ENCODE assay signal across 18 cellular contexts in genomic region chr3:150450906-150451305, GRCh38. TPM values are rescaled to one million over a fixed set of nuclear protein-coding genes. Genes with fewer than 3 reads are reported as not detected.
A peak's percentile ranks its signal among the peaks of the same experiment; 100 is the strongest.
DNase-seq lines count a peak whose midpoint lies in the region; ATAC-seq, FAIRE-seq and TF ChIP-seq lines count a peak whose summit lies in the region.
"Had no signal": no experiment of that assay in that cellular context is flagged by ENCODE, and none has a peak within 500 bp of the region (broad histone marks: within the 10 kb centered on the region; RNA-seq: fewer than 3 reads in every experiment).

No MANE protein-coding gene starts in this region.

- H3K27me3 ChIP-seq in K562 (ENCODE audit: control insufficient read depth in 2 of 2, insufficient read depth in 2 of 2, low read length in 2 of 2) (no peaks in the 10 kb centered on the region), colonic mucosa (no peaks in the 10 kb centered on the region)
- no peaks in the 10 kb centered on the region for H3K27me3 ChIP-seq in CD4-positive, alpha-beta memory T cell (ENCODE audit: insufficient read depth, low read length)
- H3K27me3 ChIP-seq: BLaER1, spleen had no signal

- in situ Hi-C loops in K562 (cut with MboI): no loop called here

- peak; percentile 24 for ATAC-seq in K562
- peak; percentile 27 for ATAC-seq in omental fat pad (ENCODE audit: low FRiP score)
- ATAC-seq: activated CD4-positive, alpha-beta T cell treated with anti-CD3 and anti-CD28 coated beads for 36 hours; natural killer cell; psoas muscle had no signal

- no peaks in the 10 kb centered on the region for H3K27me3 Mint-ChIP-seq in CD4-positive, alpha-beta memory T cell
- H3K27me3 Mint-ChIP-seq: activated CD4-positive, alpha-beta T cell treated with anti-CD3 and anti-CD28 coated beads for 36 hours had no signal

- intact Hi-C loops in K562 (cut with micrococcal nuclease) (loop anchor here (1.0 to 2.0 kb wide), 2 partner anchors 37 to 44 kb away; no protein-coding TSS in a partner anchor), colonic mucosa (cut with DNase I) (no loop called here)
- intact Hi-C loops in CD4-positive, alpha-beta memory T cell (cut with micrococcal nuclease): no loop called here

- TF ChIP-seq CTCF in K562 (IDR thresholded peaks at IDR 0.05 in 2 of 3, conservative IDR thresholded peaks at IDR 0.05 in 1 of 3; ENCODE audit: insufficient read depth in 2 of 3, low read depth in 1 of 3, low read length in 3 of 3): no peak
- TF ChIP-seq CTCF in omental fat pad (IDR thresholded peaks at IDR 0.05): no peak
- TF ChIP-seq CTCF in colonic mucosa (IDR thresholded peaks at IDR 0.05): no peak

- no peak for TF ChIP-seq POLR2A in K562 (conservative IDR thresholded peaks at IDR 0.05)

- peak overlapping the region; percentile 72 for H3K4me2 ChIP-seq in K562 (ENCODE audit: insufficient read depth, low read length)
- H3K4me2 ChIP-seq: BLaER1, KMS-11 had no signal

- H3K9ac ChIP-seq in K562 (ENCODE audit: insufficient read depth in 1 of 2, low read depth in 2 of 2, low read length in 2 of 2) (peak overlapping the region in 1 of 2 experiments; percentile 64; a peak in 2 of 4 replicates), colonic mucosa (ENCODE audit: low read depth in 2 of 2, low read length in 2 of 2) (no peak overlapping the region)
- H3K9ac ChIP-seq: BLaER1, KMS-11 had no signal

- H4K20me1 ChIP-seq in K562 (replicated peaks; ENCODE audit: control insufficient read depth, insufficient read depth, low read length): no peaks in the 10 kb centered on the region

- no peak for TF ChIP-seq RAD21 in K562 (CRISPR knock-in tag; conservative IDR thresholded peaks at IDR 0.05 in 1 of 2, IDR thresholded peaks at IDR 0.05 in 1 of 2)

- H3K79me2 ChIP-seq in K562 (ENCODE audit: control insufficient read depth, insufficient read depth, low read length): peaks cover 98% of the 10 kb centered on the region

- H3K9me1 ChIP-seq in K562 (ENCODE audit: control insufficient read depth, insufficient read depth, low read length): no peaks in the 10 kb centered on the region

- H3K36me3 ChIP-seq in K562 (ENCODE audit: control insufficient read depth, insufficient read depth, low read length) (peaks cover 29% of the 10 kb centered on the region), colonic mucosa (no peaks in the 10 kb centered on the region)
- H3K36me3 ChIP-seq in CD4-positive, alpha-beta memory T cell (ENCODE audit: insufficient read depth, low read length): no peaks in the 10 kb centered on the region
- H3K36me3 ChIP-seq: spleen had no signal

- POLR2A ChIA-PET in K562 (lab: Yijun Ruan, JAX): interaction anchor here (0.9 to 2.4 kb wide), 7 partner anchors 10 to 42 kb away, joined by 3 to 12 read pairs (median 4); no protein-coding TSS in a partner anchor
- POLR2A ChIA-PET in CD4-positive, alpha-beta memory T cell (lab: Charles Lee; ENCODE audit: partially characterized antibody): no interaction called here

- H3K36me3 Mint-ChIP-seq in CD4-positive, alpha-beta memory T cell: peaks cover 0 to 1% of the 10 kb centered on the region in 2 donors
- H3K36me3 Mint-ChIP-seq: natural killer cell had no signal

- H3K4me3 ChIP-seq in K562 (no peak overlapping the region), colonic mucosa (no peak overlapping the region)
- H3K4me3 ChIP-seq in CD4-positive, alpha-beta memory T cell (ENCODE audit: low read length in 2 of 2): no peak overlapping the region
- H3K4me3 ChIP-seq: BLaER1, psoas muscle, spleen had no signal

- FAIRE-seq in K562 (lab: Jason Lieb, UNC): no peak
- FAIRE-seq: H1 had no signal

- H3K27ac Mint-ChIP-seq in CD4-positive, alpha-beta memory T cell: peak overlapping the region in 1 of 7 donors; percentile 20
- H3K27ac Mint-ChIP-seq: activated CD4-positive, alpha-beta T cell treated with anti-CD3 and anti-CD28 coated beads for 36 hours; natural killer cell had no signal

- H3K27ac ChIP-seq in K562 (ENCODE audit: extremely low read depth, low read depth, low read length): peak overlapping the region; percentile 85
- H3K27ac ChIP-seq in CD4-positive, alpha-beta memory T cell (ENCODE audit: low read depth, low read length): no peak overlapping the region
- H3K27ac ChIP-seq in colonic mucosa: no peak overlapping the region
- H3K27ac ChIP-seq: BLaER1, KMS-11, psoas muscle, spleen had no signal

- peaks cover 26 to 57% (median 41%) of the 10 kb centered on the region in 4 donors for H3K4me1 Mint-ChIP-seq in CD4-positive, alpha-beta memory T cell

- no peak overlapping the region for H2AFZ ChIP-seq in K562 (ENCODE audit: low read depth, low read length)

- CTCF ChIA-PET in K562 (lab: Yijun Ruan, JAX; ENCODE audit: low intra/inter-chr PET ratio): interaction anchor here (0.6 kb wide), 1 partner anchor 10 kb away, joined by 3 read pairs; no protein-coding TSS in a partner anchor
- CTCF ChIA-PET in CD4-positive, alpha-beta memory T cell (lab: Charles Lee; ENCODE audit: partially characterized antibody): no interaction called here

- no peaks in the 10 kb centered on the region for H3K9me3 ChIP-seq in K562 (replicated peaks; ENCODE audit: control insufficient read depth, insufficient read depth, low read depth, low read length)
- no peaks in the 10 kb centered on the region for H3K9me3 ChIP-seq in CD4-positive, alpha-beta memory T cell (ENCODE audit: control insufficient read depth in 1 of 2, low read length in 2 of 2)
- no peaks in the 10 kb centered on the region for H3K9me3 ChIP-seq in colonic mucosa
- H3K9me3 ChIP-seq: BLaER1, psoas muscle, spleen had no signal

- no TSS peak for BruUV-seq in K562 (replicated peaks; lab: Mats Ljungman, UMichigan)

- TF ChIP-seq EP300 in K562 (IDR thresholded peaks at IDR 0.05; ENCODE audit: low read length): no peak

- H3K4me1 ChIP-seq in K562 (replicated peaks in 1 of 2; ENCODE audit: control insufficient read depth in 2 of 2, insufficient read depth in 2 of 2, low read length in 2 of 2) (peaks cover 26 to 53% of the 10 kb centered on the region in 2 experiments), colonic mucosa (no peaks in the 10 kb centered on the region)
- H3K4me1 ChIP-seq in CD4-positive, alpha-beta memory T cell (ENCODE audit: insufficient read depth, low read length): peaks cover 28% of the 10 kb centered on the region
- H3K4me1 ChIP-seq: BLaER1 had no signal

- no peaks in the 10 kb centered on the region for H3K9me3 Mint-ChIP-seq in CD4-positive, alpha-beta memory T cell
- H3K9me3 Mint-ChIP-seq: natural killer cell had no signal

- no peak overlapping the region for H3K4me3 Mint-ChIP-seq in CD4-positive, alpha-beta memory T cell
- H3K4me3 Mint-ChIP-seq: activated CD4-positive, alpha-beta T cell treated with anti-CD3 and anti-CD28 coated beads for 36 hours; natural killer cell had no signal

- DNase-seq in HCEC 1CT (peak; percentile 28), NCI-H226 (peak; percentile 41), K562 (ENCODE audit: extremely low read depth in 1 of 4, low spot score in 3 of 4) (no peak), omental fat pad (ENCODE audit: low spot score) (no peak), RPMI8226 (no peak), colonic mucosa (no peak)
- no peak for DNase-seq in CD4-positive, alpha-beta memory T cell
- DNase-seq: activated CD4-positive, alpha-beta T cell treated with anti-CD3 and anti-CD28 coated beads for 36 hours; activated CD8-positive, alpha-beta memory T cell treated with anti-CD3 and anti-CD28 coated beads, Interleukin-2, amount 50 U/mL, for 4 hours; DMS 273 treated with DMSO at 0.1 percent for 48 hours; natural killer cell; NCI-H1436 treated with DMSO at 0.1 percent for 48 hours; psoas muscle; SHP77 treated with DMSO at 0.1 percent for 48 hours; spleen had no signal

TF ChIP-seq in K562, 482 proteins besides CTCF, POLR2A, EP300 and RAD21:
- no peak for TF ChIP-seq SMAD3 (CRISPR knock-in tag; conservative IDR thresholded peaks at IDR 0.05)
- no peak for TF ChIP-seq ATF1 (CRISPR knock-in tag; IDR thresholded peaks at IDR 0.05)
- no peak for TF ChIP-seq ATF1 (tag; IDR thresholded peaks at IDR 0.05)

RNA-seq across cellular contexts. Expression of gene TSC22D2, which starts 42.8 kb away (rescaled TPM):
- total RNA-seq in K562 (2011; cell fraction: chromatin; rRNA removed; ENCODE audit: low replicate concordance): 46.2 and 128 TPM in 2 replicates
- 25.0 and 35.4 TPM in 2 replicates for total RNA-seq in K562 (2011; cell fraction: nucleolus; rRNA removed)
- total RNA-seq in K562 (2011; cell fraction: nucleoplasm; rRNA removed): 54.4 and 79.5 TPM in 2 replicates
- total RNA-seq in K562 (2014; rRNA removed) (5.5 and 6.3 TPM in 2 replicates), K562 (2014; rRNA removed; fragmentation: Illumina TruSeq; extraction: Trizol) (19.3 and 20.4 TPM in 2 replicates), K562 (2015; rRNA removed; fragmentation: Illumina TruSeq; extraction: Trizol) (12.9 and 16.3 TPM in 2 replicates), K562 (2021) (28.1 and 31.3 TPM in 2 replicates), omental fat pad (10 to 100 TPM; 15.8 to 66.2 (median 22.9) TPM), colonic mucosa (10 to 100 TPM; 16.7 to 31.7 TPM)
- polyA plus RNA-seq in K562 (2011; rRNA removed) (17.8 and 18.4 TPM in 2 replicates), K562 (2014; fragmentation: Illumina TruSeq; extraction: Trizol) (24.6 and 29.3 TPM in 2 replicates), K562 (2014; fragmentation: Nextera tagmentation; extraction: Ambion mirVana) (10 to 100 TPM; 21.7 to 44.0 TPM), K562 (2014; rRNA removed) (11.4 and 14.1 TPM in 2 replicates)
- 5.1 and 7.1 TPM in 2 replicates for polyA plus RNA-seq in K562 (2011; cell fraction: cytosol; rRNA removed)
- polyA plus RNA-seq in K562 (2011; cell fraction: nucleus; rRNA removed): 25.0 and 33.7 TPM in 2 replicates
- polyA plus RNA-seq in K562 (2012): 13.5 and 19.8 TPM in 2 replicates
- 44.1 and 49.7 TPM in 2 replicates for polyA minus RNA-seq in K562 (2011; rRNA and poly(A)+ RNA removed)
- 18.9 and 26.2 TPM in 2 replicates for polyA minus RNA-seq in K562 (2011; cell fraction: cytosol; rRNA and poly(A)+ RNA removed)
- polyA minus RNA-seq in K562 (2011; cell fraction: nucleus; rRNA and poly(A)+ RNA removed): 51.2 and 64.6 TPM in 2 replicates
- 10 to 100 TPM; 25.3 to 25.7 TPM for total RNA-seq in CD4-positive, alpha-beta memory T cell
- 10 to 100 TPM in 1 of 2 donors, 1 to 10 TPM in 1; 5.5 to 14.1 TPM for polyA plus RNA-seq in CD4-positive, alpha-beta memory T cell

Comparison
In these comparisons a context has a peak if more than half of its experiments do, and no peak if none do; other contexts are left out.
1. DNase-seq: peak in HCEC 1CT (single experiment) and NCI-H226 (single experiment); none in K562 (0 of 4), omental fat pad (single experiment), RPMI8226 (single experiment), CD4-positive, alpha-beta memory T cell (0 of 5) and colonic mucosa (single experiment).